Comparison of ENCODE assay signal across 10 cellular contexts in the genomic region with DNA sequence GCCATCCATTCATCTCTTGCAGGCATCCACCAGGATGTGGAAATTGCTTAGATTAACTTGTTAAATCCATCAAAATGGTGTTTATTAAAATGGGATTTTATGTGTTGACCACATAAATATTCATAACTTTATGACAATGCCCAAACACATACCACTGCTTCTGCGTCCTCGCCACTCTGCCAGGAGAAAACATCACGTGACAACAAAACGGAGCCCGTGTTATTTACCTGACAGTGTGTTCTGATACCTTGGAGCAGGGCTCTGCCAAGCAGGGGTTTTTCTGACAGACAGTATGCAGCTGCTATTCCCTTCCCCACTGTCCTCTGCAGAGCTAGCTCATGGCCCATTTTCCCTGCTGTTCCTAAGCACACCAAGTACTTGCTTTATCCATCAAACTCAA.
"Had no signal": no experiment of that assay in that cellular context is flagged by ENCODE, and none has a peak within 500 bp of the region (broad histone marks: within the 10 kb centered on the region; RNA-seq: fewer than 3 reads in every experiment).

No MANE protein-coding gene starts in this region.

- H3K27ac Mint-ChIP-seq: GM23338, H9, IgD-negative memory B cell had no signal

- H2AFZ ChIP-seq: GM23338 had no signal

- H3K36me3 Mint-ChIP-seq: IgD-negative memory B cell had no signal

- H3K4me3 ChIP-seq: GM23338 had no signal

- H3K4me3 Mint-ChIP-seq: GM23338, H9, IgD-negative memory B cell had no signal

- H3K4me1 Mint-ChIP-seq: GM23338, IgD-negative memory B cell had no signal

- FAIRE-seq: H1, H54 had no signal

- H3K27ac ChIP-seq: HL-60, KMS-11 had no signal

- H3K4me2 ChIP-seq: GM23338, KMS-11 had no signal

- ATAC-seq: GM23338 had no signal

- DNase-seq: H9, HCEC 1CT, Karpas-422, KBM-7 had no signal

- H3K9me3 Mint-ChIP-seq: H9 had no signal

- H3K9ac ChIP-seq: KMS-11 had no signal
